8 cellular contexts compared by ENCODE assay signal in the genomic region with DNA sequence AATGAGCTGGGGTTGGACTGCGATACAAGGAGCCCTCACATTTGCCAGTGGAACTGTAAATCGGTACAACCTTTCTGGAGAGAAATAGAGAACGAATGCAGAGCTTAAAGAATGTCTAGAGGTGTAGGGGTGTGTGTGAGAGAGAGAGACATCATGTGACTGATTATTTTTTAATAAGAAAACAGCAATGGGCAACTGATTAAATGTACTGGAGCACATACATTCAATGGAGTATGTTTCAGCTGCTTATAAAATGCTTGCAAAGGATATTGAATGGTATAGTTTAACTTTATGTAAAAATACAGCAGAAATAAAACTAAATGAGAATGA. TPM values are rescaled to one million over a fixed set of nuclear protein-coding genes. Genes with fewer than 3 reads are reported as not detected.
DNase-seq lines count a peak whose midpoint lies in the region; ATAC-seq, FAIRE-seq and TF ChIP-seq lines count a peak whose summit lies in the region.

No MANE protein-coding gene starts in this region.

- H3K4me2 ChIP-seq in GM23248 (ENCODE audit: unreplicated experiment) (peak overlapping the region; percentile 87), MM.1S (ENCODE audit: low read depth, low read length) (peak overlapping the region; percentile 78)

- no peaks in the 10 kb centered on the region for H3K9me3 ChIP-seq in GM23248 (ENCODE audit: low read depth)
- no peaks in the 10 kb centered on the region for H3K9me3 ChIP-seq in MM.1S (replicated peaks; ENCODE audit: insufficient read depth, low read length)

- TF ChIP-seq CTCF in MM.1S (IDR thresholded peaks at IDR 0.05; ENCODE audit: low read length) (no peak), omental fat pad (IDR thresholded peaks at IDR 0.05) (no peak)

- peak; percentile 27 for ATAC-seq in GM18502 (IDR thresholded peaks at IDR 0.05; ENCODE audit: poor library complexity, unreplicated experiment)
- peak; percentile 27 for ATAC-seq in omental fat pad (ENCODE audit: low FRiP score)

- WGBS in GM23248 (ENCODE audit: low coverage in 1 of 2, low lambda C conversion rate in 2 of 2, missing lambda C conversion rate in 2 of 2), 2 experiments: 0 to 4% methylated on average over 3 of the region's 3 CpGs

- H3K4me3 ChIP-seq in GM23248 (peak overlapping the region; percentile 80), MM.1S (ENCODE audit: low read length) (peak overlapping the region; percentile 78)

- in situ Hi-C loops in GM23248 (cut with MboI): no loop called here

- no peaks in the 10 kb centered on the region for H3K27me3 ChIP-seq in GM23248 (replicated peaks; ENCODE audit: insufficient read depth)
- H3K27me3 ChIP-seq in MM.1S (replicated peaks; ENCODE audit: insufficient read depth, low read length): no peaks in the 10 kb centered on the region

- H2AFZ ChIP-seq in GM23248 (peak overlapping the region; percentile 95), MM.1S (ENCODE audit: low read length) (peak overlapping the region; percentile 72)

- H4K20me1 ChIP-seq in GM23248 (ENCODE audit: insufficient read depth): no peaks in the 10 kb centered on the region
- H4K20me1 ChIP-seq in MM.1S (ENCODE audit: insufficient read depth, low read length): no peaks in the 10 kb centered on the region

- H3K36me3 ChIP-seq in GM23248 (ENCODE audit: low read depth): no peaks in the 10 kb centered on the region
- H3K36me3 ChIP-seq in MM.1S (replicated peaks; ENCODE audit: insufficient read depth, low read length): no peaks in the 10 kb centered on the region

- H3K9ac ChIP-seq in GM23248 (peak overlapping the region; percentile 84), MM.1S (ENCODE audit: low read length) (peak overlapping the region; percentile 64; the same call in 1 of the 2 replicates)

- H3K79me2 ChIP-seq in GM23248 (ENCODE audit: insufficient read depth) (no peaks in the 10 kb centered on the region), MM.1S (ENCODE audit: low read length) (no peaks in the 10 kb centered on the region)

- no peak for FAIRE-seq in GM12892 (lab: Jason Lieb, UNC)

- no peaks in the 10 kb centered on the region for H3K9me2 ChIP-seq in GM23248 (ENCODE audit: insufficient read depth)
- H3K9me2 ChIP-seq in MM.1S (replicated peaks; ENCODE audit: insufficient read depth, low read length): no peaks in the 10 kb centered on the region

- DNase-seq in GM23248: no peak
- DNase-seq in MM.1S: no peak
- no peak for DNase-seq in epithelial cell of prostate (ENCODE audit: low read depth, low spot score)
- no peak for DNase-seq in omental fat pad (ENCODE audit: low spot score)
- DNase-seq in GM12892 (ENCODE audit: insufficient read length): no peak
- no peak for DNase-seq in HuH-7 (ENCODE audit: low spot score)
- no peak for DNase-seq in dermis blood vessel endothelial cell

- TF ChIP-seq POLR2A in GM12892 (IDR thresholded peaks at IDR 0.05; ENCODE audit: low read depth, low read length): no peak

- H3F3A ChIP-seq in GM23248 (ENCODE audit: insufficient read depth): peaks cover 5% of the 10 kb centered on the region; the same call in 1 of the 2 replicates
- H3F3A ChIP-seq in MM.1S (ENCODE audit: insufficient read depth, low read length): 0 out of 2 replicates have a peak, but pooled peaks cover 2% of the 10 kb centered on the region

- H3K4me1 ChIP-seq in GM23248 (ENCODE audit: insufficient read depth) (peaks cover 24% of the 10 kb centered on the region), MM.1S (ENCODE audit: low read length) (no peaks in the 10 kb centered on the region)

- H3K27ac ChIP-seq in GM23248: peak overlapping the region; percentile 80
- H3K27ac ChIP-seq in MM.1S (ENCODE audit: low read length): no peak overlapping the region; the same call in 1 of the 2 replicates
- peak overlapping the region; percentile 87 for H3K27ac ChIP-seq in epithelial cell of prostate

RNA-seq across cellular contexts. Expression of a gene that starts 0.4 kb away (rescaled TPM):
- 3.7 and 8.3 TPM in 2 replicates for total RNA-seq in GM23248 (2014; rRNA removed; shearing (Covaris generic))
- polyA plus RNA-seq in GM23248 (2016; fragmentation: Nextera tagmentation; extraction: Ambion mirVana): 5.7 and 6.0 TPM in 2 replicates
- total RNA-seq in omental fat pad: 1 to 10 TPM in 3 of 4 donors, under 1 TPM in 1; 0.95 to 1.5 (median 1.2) TPM
- 0.87 TPM for polyA plus RNA-seq in GM12892 (2012; ENCODE audit: missing spikeins)
- total RNA-seq in dermis blood vessel endothelial cell: 0.51 and 1.1 TPM in 2 replicates
